1 cellular context compared by ENCODE assay signal in the genomic region with DNA sequence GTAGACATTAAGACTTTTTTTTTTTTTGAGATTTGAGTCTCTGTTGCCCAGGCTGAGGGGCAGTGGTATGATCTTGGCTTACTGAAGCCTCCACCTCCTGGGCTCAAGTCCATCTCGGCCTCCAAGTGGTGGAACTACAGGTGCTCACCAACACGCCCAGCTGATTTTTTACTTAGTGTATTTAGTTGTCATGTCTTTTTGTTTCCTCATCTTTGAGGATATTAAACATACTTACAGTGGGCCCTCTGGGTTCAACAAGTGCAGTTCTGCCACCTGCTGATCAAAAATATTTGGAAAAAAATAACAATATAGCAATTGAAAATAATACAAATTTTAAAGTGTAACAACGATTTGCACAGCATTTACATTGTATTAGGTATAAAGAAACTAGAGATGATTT.
TF ChIP-seq lines count a peak whose summit lies in the region.

No MANE protein-coding gene starts in this region.

TF ChIP-seq in HEK293, 187 proteins besides CTCF, POLR2A, EP300 and RAD21 (continued from another document):
- TF ChIP-seq, protein P1, sequence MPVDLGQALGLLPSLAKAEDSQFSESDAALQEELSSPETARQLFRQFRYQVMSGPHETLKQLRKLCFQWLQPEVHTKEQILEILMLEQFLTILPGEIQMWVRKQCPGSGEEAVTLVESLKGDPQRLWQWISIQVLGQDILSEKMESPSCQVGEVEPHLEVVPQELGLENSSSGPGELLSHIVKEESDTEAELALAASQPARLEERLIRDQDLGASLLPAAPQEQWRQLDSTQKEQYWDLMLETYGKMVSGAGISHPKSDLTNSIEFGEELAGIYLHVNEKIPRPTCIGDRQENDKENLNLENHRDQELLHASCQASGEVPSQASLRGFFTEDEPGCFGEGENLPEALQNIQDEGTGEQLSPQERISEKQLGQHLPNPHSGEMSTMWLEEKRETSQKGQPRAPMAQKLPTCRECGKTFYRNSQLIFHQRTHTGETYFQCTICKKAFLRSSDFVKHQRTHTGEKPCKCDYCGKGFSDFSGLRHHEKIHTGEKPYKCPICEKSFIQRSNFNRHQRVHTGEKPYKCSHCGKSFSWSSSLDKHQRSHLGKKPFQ (tag by site-specific recombination; IDR thresholded peaks at IDR 0.05) = no peak
- TF ChIP-seq, protein P2, sequence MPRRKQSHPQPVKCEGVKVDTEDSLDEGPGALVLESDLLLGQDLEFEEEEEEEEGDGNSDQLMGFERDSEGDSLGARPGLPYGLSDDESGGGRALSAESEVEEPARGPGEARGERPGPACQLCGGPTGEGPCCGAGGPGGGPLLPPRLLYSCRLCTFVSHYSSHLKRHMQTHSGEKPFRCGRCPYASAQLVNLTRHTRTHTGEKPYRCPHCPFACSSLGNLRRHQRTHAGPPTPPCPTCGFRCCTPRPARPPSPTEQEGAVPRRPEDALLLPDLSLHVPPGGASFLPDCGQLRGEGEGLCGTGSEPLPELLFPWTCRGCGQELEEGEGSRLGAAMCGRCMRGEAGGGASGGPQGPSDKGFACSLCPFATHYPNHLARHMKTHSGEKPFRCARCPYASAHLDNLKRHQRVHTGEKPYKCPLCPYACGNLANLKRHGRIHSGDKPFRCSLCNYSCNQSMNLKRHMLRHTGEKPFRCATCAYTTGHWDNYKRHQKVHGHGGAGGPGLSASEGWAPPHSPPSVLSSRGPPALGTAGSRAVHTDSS (tag by site-specific recombination; IDR thresholded peaks at IDR 0.05) = no peak
- no peak for TF ChIP-seq ZNF561 (tag by site-specific recombination; IDR thresholded peaks at IDR 0.05; ENCODE audit: borderline replicate concordance)
- no peak for TF ChIP-seq ZNF776 (tag by site-specific recombination; IDR thresholded peaks at IDR 0.05; ENCODE audit: borderline replicate concordance)
- no peak for TF ChIP-seq ZNF350 (tag by site-specific recombination; IDR thresholded peaks at IDR 0.05)
